1 cellular context compared by ENCODE assay signal in the genomic region with DNA sequence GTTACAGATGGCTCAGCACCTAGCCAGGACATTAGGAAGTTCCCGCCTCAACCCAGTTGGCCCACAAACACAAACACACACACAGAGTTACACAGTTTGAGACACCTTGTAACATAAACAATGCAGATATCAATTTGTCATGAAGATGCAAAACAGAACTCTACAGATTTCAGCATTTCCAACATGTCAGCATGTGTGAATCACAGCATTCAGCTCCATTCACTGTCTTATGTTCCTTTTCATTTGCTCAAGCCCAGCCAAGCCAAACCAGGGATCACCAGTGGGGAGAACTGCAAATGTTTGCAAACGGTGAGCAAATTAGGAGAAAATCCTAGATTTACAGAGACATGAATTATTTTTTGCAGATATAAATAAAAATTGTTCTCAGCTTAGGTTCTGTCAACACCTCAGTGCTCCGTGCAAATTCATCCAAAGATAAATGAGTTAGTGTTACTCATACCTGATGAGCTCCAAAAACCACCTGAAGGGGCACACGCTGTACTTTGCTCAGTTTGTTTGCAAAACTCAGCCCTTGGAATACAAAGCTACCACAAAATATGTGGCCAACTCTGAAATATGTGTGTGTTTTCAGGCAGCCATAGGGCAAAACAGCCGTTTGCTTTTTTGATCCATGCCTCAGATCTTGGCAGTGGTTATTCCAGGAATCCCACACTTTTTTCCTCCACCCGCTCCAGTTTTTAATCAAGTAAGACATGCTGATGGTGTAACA.
TF ChIP-seq lines count a peak whose summit lies in the region.

No MANE protein-coding gene starts in this region.

TF ChIP-seq in HepG2, 621 proteins besides CTCF, POLR2A, EP300 and RAD21 (continued from another document and continues in another):
- TF ChIP-seq ZNF562 (CRISPR knock-in tag; IDR thresholded peaks at IDR 0.05; ENCODE audit: borderline replicate concordance) (no peak), FOXO1 (CRISPR knock-in tag; IDR thresholded peaks at IDR 0.05) (peak; percentile 54; the same call in 1 of the 2 replicates), SOX13 (IDR thresholded peaks at IDR 0.05) (no peak), SOX13 (CRISPR knock-in tag; conservative IDR thresholded peaks at IDR 0.05 in 1 of 2, IDR thresholded peaks at IDR 0.05 in 1 of 2) (peak in 1 of 2 experiments; percentile 30; a peak in 1 of 4 replicates), KDM1A (CRISPR knock-in tag; IDR thresholded peaks at IDR 0.05) (no peak), NFATC3 (CRISPR knock-in tag; IDR thresholded peaks at IDR 0.05) (no peak), TBX2 (CRISPR knock-in tag; IDR thresholded peaks at IDR 0.05; ENCODE audit: borderline replicate concordance) (peak; percentile 28; the same call in 1 of the 2 replicates), ZNF7 (CRISPR knock-in tag; IDR thresholded peaks at IDR 0.05) (peak; percentile 96), MXI1 (IDR thresholded peaks at IDR 0.05; ENCODE audit: borderline replicate concordance, low read depth, low read length) (no peak), ISL2 (CRISPR knock-in tag; IDR thresholded peaks at IDR 0.05) (peak; percentile 34; the same call in 1 of the 2 replicates), SOX5 (CRISPR knock-in tag; IDR thresholded peaks at IDR 0.05; ENCODE audit: borderline replicate concordance) (peak; percentile 39; the same call in 1 of the 2 replicates), SNAPC2 (CRISPR knock-in tag; IDR thresholded peaks at IDR 0.05) (no peak), POGZ (CRISPR knock-in tag; IDR thresholded peaks at IDR 0.05) (peak; percentile 39; the same call in 1 of the 2 replicates), ZNF816 (CRISPR knock-in tag; IDR thresholded peaks at IDR 0.05; ENCODE audit: borderline replicate concordance) (peak; percentile 48; the same call in 1 of the 2 replicates), RAD51 (IDR thresholded peaks at IDR 0.05; ENCODE audit: borderline replicate concordance) (no peak), XRCC5 (optimal IDR thresholded peaks at IDR 0.05; ENCODE audit: low read length) (peak; percentile 40), FOSL2 (CRISPR knock-in tag; IDR thresholded peaks at IDR 0.05) (peak; percentile 55), HDAC2 (CRISPR knock-in tag; IDR thresholded peaks at IDR 0.05) (peak; percentile 49; the same call in 1 of the 2 replicates), PPARG (CRISPR knock-in tag; conservative IDR thresholded peaks at IDR 0.05) (0 out of 2 replicates have a peak, but pooled peaks have one; percentile 17), ZNF496 (CRISPR knock-in tag; IDR thresholded peaks at IDR 0.05; ENCODE audit: insufficient replicate concordance) (no peak), RFX1 (IDR thresholded peaks at IDR 0.05) (no peak), HMG20A (CRISPR knock-in tag; IDR thresholded peaks at IDR 0.05; ENCODE audit: borderline replicate concordance) (peak; percentile 50; the same call in 1 of the 2 replicates), MAFG (CRISPR knock-in tag; IDR thresholded peaks at IDR 0.05) (no peak), JUND (CRISPR knock-in tag; IDR thresholded peaks at IDR 0.05) (no peak), CREM (IDR thresholded peaks at IDR 0.05) (peak; percentile 49; the same call in 1 of the 2 replicates), CREM (CRISPR knock-in tag; IDR thresholded peaks at IDR 0.05) (no peak), ZBTB8A (CRISPR knock-in tag; IDR thresholded peaks at IDR 0.05; ENCODE audit: borderline replicate concordance, low read depth) (no peak), NFIB (CRISPR knock-in tag; IDR thresholded peaks at IDR 0.05; ENCODE audit: borderline replicate concordance) (no peak), ZBTB7B (CRISPR knock-in tag; IDR thresholded peaks at IDR 0.05) (0 out of 2 replicates have a peak, but pooled peaks have one; percentile 22), TEAD3 (CRISPR knock-in tag; optimal IDR thresholded peaks at IDR 0.05; ENCODE audit: borderline replicate concordance) (peak; percentile 88), ELF3 (CRISPR knock-in tag; IDR thresholded peaks at IDR 0.05) (no peak), ZNF350 (CRISPR knock-in tag; IDR thresholded peaks at IDR 0.05; ENCODE audit: borderline replicate concordance, low read depth) (no peak), CEBPG (CRISPR knock-in tag; IDR thresholded peaks at IDR 0.05) (peak; percentile 46), SOX6 (IDR thresholded peaks at IDR 0.05) (no peak), SOX6 (CRISPR knock-in tag; IDR thresholded peaks at IDR 0.05) (peak; percentile 67), NCOA2 (CRISPR knock-in tag; IDR thresholded peaks at IDR 0.05) (peak; percentile 65), NCOR1 (IDR thresholded peaks at IDR 0.05; ENCODE audit: borderline replicate concordance, low read length) (0 out of 2 replicates have a peak, but pooled peaks have one; percentile 20)
- TF ChIP-seq, protein P1, sequence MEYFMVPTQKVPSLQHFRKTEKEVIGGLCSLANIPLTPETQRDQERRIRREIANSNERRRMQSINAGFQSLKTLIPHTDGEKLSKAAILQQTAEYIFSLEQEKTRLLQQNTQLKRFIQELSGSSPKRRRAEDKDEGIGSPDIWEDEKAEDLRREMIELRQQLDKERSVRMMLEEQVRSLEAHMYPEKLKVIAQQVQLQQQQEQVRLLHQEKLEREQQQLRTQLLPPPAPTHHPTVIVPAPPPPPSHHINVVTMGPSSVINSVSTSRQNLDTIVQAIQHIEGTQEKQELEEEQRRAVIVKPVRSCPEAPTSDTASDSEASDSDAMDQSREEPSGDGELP (IDR thresholded peaks at IDR 0.05; ENCODE audit: borderline replicate concordance, low read depth), result peak; percentile 55; the same call in 1 of the 2 replicates
- TF ChIP-seq, protein P2, sequence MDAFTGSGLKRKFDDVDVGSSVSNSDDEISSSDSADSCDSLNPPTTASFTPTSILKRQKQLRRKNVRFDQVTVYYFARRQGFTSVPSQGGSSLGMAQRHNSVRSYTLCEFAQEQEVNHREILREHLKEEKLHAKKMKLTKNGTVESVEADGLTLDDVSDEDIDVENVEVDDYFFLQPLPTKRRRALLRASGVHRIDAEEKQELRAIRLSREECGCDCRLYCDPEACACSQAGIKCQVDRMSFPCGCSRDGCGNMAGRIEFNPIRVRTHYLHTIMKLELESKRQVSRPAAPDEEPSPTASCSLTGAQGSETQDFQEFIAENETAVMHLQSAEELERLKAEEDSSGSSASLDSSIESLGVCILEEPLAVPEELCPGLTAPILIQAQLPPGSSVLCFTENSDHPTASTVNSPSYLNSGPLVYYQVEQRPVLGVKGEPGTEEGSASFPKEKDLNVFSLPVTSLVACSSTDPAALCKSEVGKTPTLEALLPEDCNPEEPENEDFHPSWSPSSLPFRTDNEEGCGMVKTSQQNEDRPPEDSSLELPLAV (CRISPR knock-in tag; conservative IDR thresholded peaks at IDR 0.05; ENCODE audit: low read depth), result no peak
- TF ChIP-seq, protein P3, sequence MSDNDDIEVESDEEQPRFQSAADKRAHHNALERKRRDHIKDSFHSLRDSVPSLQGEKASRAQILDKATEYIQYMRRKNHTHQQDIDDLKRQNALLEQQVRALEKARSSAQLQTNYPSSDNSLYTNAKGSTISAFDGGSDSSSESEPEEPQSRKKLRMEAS (IDR thresholded peaks at IDR 0.05), result peak; percentile 25; the same call in 1 of the 2 replicates
- TF ChIP-seq, protein P4, sequence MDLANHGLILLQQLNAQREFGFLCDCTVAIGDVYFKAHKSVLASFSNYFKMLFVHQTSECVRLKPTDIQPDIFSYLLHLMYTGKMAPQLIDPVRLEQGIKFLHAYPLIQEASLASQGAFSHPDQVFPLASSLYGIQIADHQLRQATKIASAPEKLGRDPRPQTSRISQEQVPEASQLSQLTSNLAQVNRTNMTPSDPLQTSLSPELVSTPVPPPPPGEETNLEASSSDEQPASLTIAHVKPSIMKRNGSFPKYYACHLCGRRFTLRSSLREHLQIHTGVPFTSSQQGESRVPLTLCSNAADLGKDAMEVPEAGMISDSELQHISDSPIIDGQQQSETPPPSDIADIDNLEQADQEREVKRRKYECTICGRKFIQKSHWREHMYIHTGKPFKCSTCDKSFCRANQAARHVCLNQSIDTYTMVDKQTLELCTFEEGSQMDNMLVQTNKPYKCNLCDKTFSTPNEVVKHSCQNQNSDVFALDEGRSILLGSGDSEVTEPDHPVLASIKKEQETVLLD (CRISPR knock-in tag; IDR thresholded peaks at IDR 0.05; ENCODE audit: low read depth), result no peak
- TF ChIP-seq, protein P5, sequence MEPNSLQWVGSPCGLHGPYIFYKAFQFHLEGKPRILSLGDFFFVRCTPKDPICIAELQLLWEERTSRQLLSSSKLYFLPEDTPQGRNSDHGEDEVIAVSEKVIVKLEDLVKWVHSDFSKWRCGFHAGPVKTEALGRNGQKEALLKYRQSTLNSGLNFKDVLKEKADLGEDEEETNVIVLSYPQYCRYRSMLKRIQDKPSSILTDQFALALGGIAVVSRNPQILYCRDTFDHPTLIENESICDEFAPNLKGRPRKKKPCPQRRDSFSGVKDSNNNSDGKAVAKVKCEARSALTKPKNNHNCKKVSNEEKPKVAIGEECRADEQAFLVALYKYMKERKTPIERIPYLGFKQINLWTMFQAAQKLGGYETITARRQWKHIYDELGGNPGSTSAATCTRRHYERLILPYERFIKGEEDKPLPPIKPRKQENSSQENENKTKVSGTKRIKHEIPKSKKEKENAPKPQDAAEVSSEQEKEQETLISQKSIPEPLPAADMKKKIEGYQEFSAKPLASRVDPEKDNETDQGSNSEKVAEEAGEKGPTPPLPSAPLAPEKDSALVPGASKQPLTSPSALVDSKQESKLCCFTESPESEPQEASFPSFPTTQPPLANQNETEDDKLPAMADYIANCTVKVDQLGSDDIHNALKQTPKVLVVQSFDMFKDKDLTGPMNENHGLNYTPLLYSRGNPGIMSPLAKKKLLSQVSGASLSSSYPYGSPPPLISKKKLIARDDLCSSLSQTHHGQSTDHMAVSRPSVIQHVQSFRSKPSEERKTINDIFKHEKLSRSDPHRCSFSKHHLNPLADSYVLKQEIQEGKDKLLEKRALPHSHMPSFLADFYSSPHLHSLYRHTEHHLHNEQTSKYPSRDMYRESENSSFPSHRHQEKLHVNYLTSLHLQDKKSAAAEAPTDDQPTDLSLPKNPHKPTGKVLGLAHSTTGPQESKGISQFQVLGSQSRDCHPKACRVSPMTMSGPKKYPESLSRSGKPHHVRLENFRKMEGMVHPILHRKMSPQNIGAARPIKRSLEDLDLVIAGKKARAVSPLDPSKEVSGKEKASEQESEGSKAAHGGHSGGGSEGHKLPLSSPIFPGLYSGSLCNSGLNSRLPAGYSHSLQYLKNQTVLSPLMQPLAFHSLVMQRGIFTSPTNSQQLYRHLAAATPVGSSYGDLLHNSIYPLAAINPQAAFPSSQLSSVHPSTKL (CRISPR knock-in tag; IDR thresholded peaks at IDR 0.05), result peak; percentile 76
- TF ChIP-seq, protein P6, sequence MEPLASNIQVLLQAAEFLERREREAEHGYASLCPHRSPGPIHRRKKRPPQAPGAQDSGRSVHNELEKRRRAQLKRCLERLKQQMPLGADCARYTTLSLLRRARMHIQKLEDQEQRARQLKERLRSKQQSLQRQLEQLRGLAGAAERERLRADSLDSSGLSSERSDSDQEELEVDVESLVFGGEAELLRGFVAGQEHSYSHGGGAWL (CRISPR knock-in tag; IDR thresholded peaks at IDR 0.05), result no peak
- TF ChIP-seq, protein P7, sequence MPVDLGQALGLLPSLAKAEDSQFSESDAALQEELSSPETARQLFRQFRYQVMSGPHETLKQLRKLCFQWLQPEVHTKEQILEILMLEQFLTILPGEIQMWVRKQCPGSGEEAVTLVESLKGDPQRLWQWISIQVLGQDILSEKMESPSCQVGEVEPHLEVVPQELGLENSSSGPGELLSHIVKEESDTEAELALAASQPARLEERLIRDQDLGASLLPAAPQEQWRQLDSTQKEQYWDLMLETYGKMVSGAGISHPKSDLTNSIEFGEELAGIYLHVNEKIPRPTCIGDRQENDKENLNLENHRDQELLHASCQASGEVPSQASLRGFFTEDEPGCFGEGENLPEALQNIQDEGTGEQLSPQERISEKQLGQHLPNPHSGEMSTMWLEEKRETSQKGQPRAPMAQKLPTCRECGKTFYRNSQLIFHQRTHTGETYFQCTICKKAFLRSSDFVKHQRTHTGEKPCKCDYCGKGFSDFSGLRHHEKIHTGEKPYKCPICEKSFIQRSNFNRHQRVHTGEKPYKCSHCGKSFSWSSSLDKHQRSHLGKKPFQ (CRISPR knock-in tag; IDR thresholded peaks at IDR 0.05; ENCODE audit: insufficient replicate concordance), result no peak
- TF ChIP-seq, protein P8, sequence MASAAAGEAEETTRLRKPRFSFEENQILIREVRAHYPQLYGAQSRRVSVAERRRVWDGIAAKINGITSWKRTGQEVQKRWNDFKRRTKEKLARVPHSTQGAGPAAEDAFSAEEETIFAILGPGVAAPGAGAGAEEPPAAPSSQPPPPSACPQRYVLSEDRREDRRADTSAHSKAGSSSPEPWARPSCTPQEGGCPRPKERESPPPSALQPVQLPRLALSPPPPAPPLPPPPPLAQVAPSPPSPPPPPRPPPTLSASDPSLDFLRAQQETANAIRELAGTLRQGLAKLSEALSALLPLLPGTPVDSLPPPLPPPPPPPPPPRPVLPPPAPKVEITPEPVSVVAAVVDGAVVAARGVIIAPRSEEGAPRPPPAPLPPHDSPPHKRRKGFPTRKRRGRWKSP (CRISPR knock-in tag; IDR thresholded peaks at IDR 0.05), result no peak
- TF ChIP-seq, protein P9, sequence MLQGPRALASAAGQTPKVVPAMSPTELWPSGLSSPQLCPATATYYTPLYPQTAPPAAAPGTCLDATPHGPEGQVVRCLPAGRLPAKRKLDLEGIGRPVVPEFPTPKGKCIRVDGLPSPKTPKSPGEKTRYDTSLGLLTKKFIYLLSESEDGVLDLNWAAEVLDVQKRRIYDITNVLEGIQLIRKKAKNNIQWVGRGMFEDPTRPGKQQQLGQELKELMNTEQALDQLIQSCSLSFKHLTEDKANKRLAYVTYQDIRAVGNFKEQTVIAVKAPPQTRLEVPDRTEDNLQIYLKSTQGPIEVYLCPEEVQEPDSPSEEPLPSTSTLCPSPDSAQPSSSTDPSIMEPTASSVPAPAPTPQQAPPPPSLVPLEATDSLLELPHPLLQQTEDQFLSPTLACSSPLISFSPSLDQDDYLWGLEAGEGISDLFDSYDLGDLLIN (CRISPR knock-in tag; IDR thresholded peaks at IDR 0.05; ENCODE audit: borderline replicate concordance), result no peak
- TF ChIP-seq, protein P10, sequence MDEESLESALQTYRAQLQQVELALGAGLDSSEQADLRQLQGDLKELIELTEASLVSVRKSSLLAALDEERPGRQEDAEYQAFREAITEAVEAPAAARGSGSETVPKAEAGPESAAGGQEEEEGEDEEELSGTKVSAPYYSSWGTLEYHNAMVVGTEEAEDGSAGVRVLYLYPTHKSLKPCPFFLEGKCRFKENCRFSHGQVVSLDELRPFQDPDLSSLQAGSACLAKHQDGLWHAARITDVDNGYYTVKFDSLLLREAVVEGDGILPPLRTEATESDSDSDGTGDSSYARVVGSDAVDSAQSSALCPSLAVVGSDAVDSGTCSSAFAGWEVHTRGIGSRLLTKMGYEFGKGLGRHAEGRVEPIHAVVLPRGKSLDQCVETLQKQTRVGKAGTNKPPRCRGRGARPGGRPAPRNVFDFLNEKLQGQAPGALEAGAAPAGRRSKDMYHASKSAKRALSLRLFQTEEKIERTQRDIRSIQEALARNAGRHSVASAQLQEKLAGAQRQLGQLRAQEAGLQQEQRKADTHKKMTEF (CRISPR knock-in tag; IDR thresholded peaks at IDR 0.05), result peak; percentile 61
